ENCODE assay signal across 9 cellular contexts in genomic region chr11:93526691-93527583, GRCh38. TPM values are rescaled to one million over a fixed set of nuclear protein-coding genes. Genes with fewer than 3 reads are reported as not detected.
DNase-seq lines count a peak whose midpoint lies in the region; ATAC-seq and TF ChIP-seq lines count a peak whose summit lies in the region.
"Had no signal": no experiment of that assay in that cellular context is flagged by ENCODE, and none has a peak within 500 bp of the region (broad histone marks: within the 10 kb centered on the region; RNA-seq: fewer than 3 reads in every experiment).

No MANE protein-coding gene starts in this region.

- no peak for TF ChIP-seq CTCF in OCI-LY7 (conservative IDR thresholded peaks at IDR 0.05; ENCODE audit: low read length)

- H3K27ac ChIP-seq in OCI-LY7 (ENCODE audit: low read depth, low read length, poor library complexity, severe bottlenecking) = peak overlapping the region; percentile 71
- no peak overlapping the region for H3K27ac ChIP-seq in trophoblast cell (ENCODE audit: low read depth, low read length)

- no peaks in the 10 kb centered on the region for H3K27me3 ChIP-seq in trophoblast cell (ENCODE audit: insufficient read depth, low read length)

- no peak overlapping the region for H3K4ac ChIP-seq in trophoblast cell (ENCODE audit: low read depth, low read length)

- no peak overlapping the region for H3K9ac ChIP-seq in trophoblast cell (ENCODE audit: low read length)

- H3K36me3 ChIP-seq in OCI-LY7 (ENCODE audit: insufficient read depth, low read length) (no peaks in the 10 kb centered on the region), trophoblast cell (ENCODE audit: control insufficient read depth in 1 of 2, insufficient read depth in 2 of 2, low read length in 2 of 2) (peaks cover 2 to 3% of the 10 kb centered on the region in 2 experiments)

- peak overlapping the region; percentile 2 for H3K23ac ChIP-seq in trophoblast cell (ENCODE audit: low read length)

- no peak overlapping the region for H4K12ac ChIP-seq in trophoblast cell (ENCODE audit: low read depth, low read length)

- no peaks in the 10 kb centered on the region for H3K9me3 ChIP-seq in OCI-LY7 (ENCODE audit: low read length)
- H3K9me3 ChIP-seq in trophoblast cell (ENCODE audit: insufficient read depth, low read depth, low read length) = no peaks in the 10 kb centered on the region

- no peak overlapping the region for H4K91ac ChIP-seq in trophoblast cell (ENCODE audit: low read depth, low read length)

- H3K4me2 ChIP-seq in OCI-LY7 (ENCODE audit: low read length) = peak overlapping the region; percentile 83
- H3K4me2 ChIP-seq in trophoblast cell (ENCODE audit: low read length) = no peak overlapping the region

- H4K20me1 ChIP-seq in OCI-LY7 (ENCODE audit: insufficient read depth, low read length) = no peaks in the 10 kb centered on the region

- ATAC-seq in GM18499 (IDR thresholded peaks at IDR 0.05; ENCODE audit: insufficient read depth, unreplicated experiment) (peak; percentile 18), GM21529 (IDR thresholded peaks at IDR 0.05; ENCODE audit: unreplicated experiment) (peak; percentile 20), HG03097 (IDR thresholded peaks at IDR 0.05; ENCODE audit: low FRiP score, unreplicated experiment) (no peak), HG03108 (IDR thresholded peaks at IDR 0.05; ENCODE audit: unreplicated experiment) (no peak)

- POLR2A ChIA-PET in OCI-LY7 (lab: Charles Lee) = interaction anchor here (1.1 to 1.9 kb wide), 3 partner anchors 9 to 15 kb away, joined by 4 to 11 read pairs (median 8); partner anchors contain the start of gene SMCO4

- no peak overlapping the region for H2BK5ac ChIP-seq in trophoblast cell (ENCODE audit: low read depth, low read length, poor library complexity)

- no CpG with 5 or more reads among the region's 7 CpGs for WGBS in trophoblast cell (ENCODE audit: extremely low coverage, insufficient coverage, insufficient read length)

- H2BK120ac ChIP-seq in trophoblast cell (ENCODE audit: insufficient read depth, low read length, poor library complexity) = no peak overlapping the region

- peaks cover 71% of the 10 kb centered on the region for H3K4me1 ChIP-seq in OCI-LY7 (ENCODE audit: insufficient read depth, low read length, poor library complexity, severe bottlenecking)
- H3K4me1 ChIP-seq in trophoblast cell (ENCODE audit: control insufficient read depth in 1 of 2, insufficient read depth in 2 of 2, low read length in 2 of 2) = peaks cover 3 to 8% of the 10 kb centered on the region in 2 experiments

- H2AFZ ChIP-seq in OCI-LY7 (ENCODE audit: low read length) (peak overlapping the region; percentile 81), trophoblast cell (ENCODE audit: insufficient read depth, low read length, poor library complexity) (no peak overlapping the region)

- H3K18ac ChIP-seq in trophoblast cell (ENCODE audit: low read length) = no peak overlapping the region

- H3K14ac ChIP-seq in trophoblast cell (ENCODE audit: low read length) = no peak overlapping the region

- H3K79me2 ChIP-seq in OCI-LY7 (ENCODE audit: insufficient read depth, low read depth, low read length) (peaks cover 32% of the 10 kb centered on the region; the same call in 1 of the 2 replicates), trophoblast cell (ENCODE audit: control insufficient read depth, insufficient read depth, low read length, poor library complexity) (no peaks in the 10 kb centered on the region)

- H2AK5ac ChIP-seq in trophoblast cell (ENCODE audit: low read length) = no peak overlapping the region

- no peaks in the 10 kb centered on the region for H3K79me1 ChIP-seq in trophoblast cell (ENCODE audit: low read length)

- BruUV-seq in OCI-LY7 (replicated peaks; lab: Mats Ljungman, UMichigan) = no TSS peak

- intact Hi-C loops in OCI-LY7 (cut with micrococcal nuclease; ENCODE audit: unreplicated experiment) = no loop called here

- H4K8ac ChIP-seq in trophoblast cell (ENCODE audit: low read depth, low read length) = no peak overlapping the region

- H3K9me2 ChIP-seq in OCI-LY7 (ENCODE audit: insufficient read depth, low read length) = no peaks in the 10 kb centered on the region

- H3K4me3 ChIP-seq in OCI-LY7 (ENCODE audit: low read depth, low read length, poor library complexity, severe bottlenecking) (peak overlapping the region; percentile 56), trophoblast cell (ENCODE audit: low read depth, low read length) (no peak overlapping the region)

- no peak overlapping the region for H2BK12ac ChIP-seq in trophoblast cell (ENCODE audit: low read length)

- CTCF ChIA-PET in OCI-LY7 (lab: Charles Lee; ENCODE audit: unreplicated experiment) = interaction anchor here (1.0 to 1.2 kb wide), 2 partner anchors 9 to 14 kb away, joined by 4 to 5 read pairs; no protein-coding TSS in a partner anchor

- peak; percentile 49 for DNase-seq in OCI-LY7 (ENCODE audit: low spot score)
- DNase-seq in trophoblast cell = no peak
- no peak for DNase-seq in NCI-H1417 treated with DMSO at 0.1 percent for 48 hours (lab: John Stamatoyannopoulos, UW)
- DNase-seq: central memory CD4-positive, alpha-beta T cell; NCI-H1417 had no signal

RNA-seq across cellular contexts. Expression of gene SMCO4, which starts 16.3 kb away (rescaled TPM):
- total RNA-seq in OCI-LY7 (2014; rRNA removed; shearing (Covaris generic)) = 36.1 and 44.7 TPM in 2 replicates
- total RNA-seq in OCI-LY7 (2022) = 44.1 and 52.4 TPM in 2 replicates
- 29.0 and 32.8 TPM in 2 replicates for polyA plus RNA-seq in trophoblast cell (2013)

Comparison
In these comparisons a context has a peak if more than half of its experiments do, and no peak if none do; other contexts are left out.
1. ATAC-seq: peak in GM18499 (single experiment) and GM21529 (single experiment); none in HG03097 (single experiment) and HG03108 (single experiment).